8 cellular contexts compared by ENCODE assay signal in genomic region chr1:228691926-228692325, GRCh38. TPM values are rescaled to one million over a fixed set of nuclear protein-coding genes. Genes with fewer than 3 reads are reported as not detected.
DNase-seq lines count a peak whose midpoint lies in the region; ATAC-seq and TF ChIP-seq lines count a peak whose summit lies in the region.
"Had no signal": no experiment of that assay in that cellular context is flagged by ENCODE, and none has a peak within 500 bp of the region (broad histone marks: within the 10 kb centered on the region; RNA-seq: fewer than 3 reads in every experiment).

No MANE protein-coding gene starts in this region.

- H3K27ac ChIP-seq in fibroblast of lung (ENCODE audit: insufficient read depth, low read length), result no peak overlapping the region
- no peak overlapping the region for H3K27ac ChIP-seq in trophoblast cell (ENCODE audit: low read depth, low read length)

- no peak overlapping the region for H3K18ac ChIP-seq in trophoblast cell (ENCODE audit: low read length)

- no peak overlapping the region for H4K12ac ChIP-seq in trophoblast cell (ENCODE audit: low read depth, low read length)

- H3K79me1 ChIP-seq in trophoblast cell (ENCODE audit: low read length), result peaks cover 7% of the 10 kb centered on the region

- H3K4me1 ChIP-seq in fibroblast of lung (ENCODE audit: control insufficient read depth, extremely low read depth, insufficient read depth, low read length) (no peaks in the 10 kb centered on the region), trophoblast cell (ENCODE audit: control insufficient read depth in 1 of 2, insufficient read depth in 2 of 2, low read length in 2 of 2) (peaks cover 0 to 2% of the 10 kb centered on the region in 2 experiments)

- peak; percentile 18 to 19 for TF ChIP-seq CTCF in fibroblast of lung (conservative IDR thresholded peaks at IDR 0.05 in 1 of 2, IDR thresholded peaks at IDR 0.05 in 1 of 2; ENCODE audit: low read depth in 1 of 2, low read length in 2 of 2)

- no peak overlapping the region for H3K4ac ChIP-seq in trophoblast cell (ENCODE audit: low read depth, low read length)

- no peak overlapping the region for H4K8ac ChIP-seq in trophoblast cell (ENCODE audit: low read depth, low read length)

- no peak overlapping the region for H2BK5ac ChIP-seq in trophoblast cell (ENCODE audit: low read depth, low read length, poor library complexity)

- no peak overlapping the region for H3K23ac ChIP-seq in trophoblast cell (ENCODE audit: low read length)

- H3K9ac ChIP-seq in fibroblast of lung (ENCODE audit: insufficient read depth, low read length) (no peak overlapping the region), trophoblast cell (ENCODE audit: low read length) (no peak overlapping the region)

- H4K91ac ChIP-seq in trophoblast cell (ENCODE audit: low read depth, low read length), result no peak overlapping the region

- no peaks in the 10 kb centered on the region for H3K36me3 ChIP-seq in fibroblast of lung (ENCODE audit: control insufficient read depth, insufficient read depth, low read length)
- H3K36me3 ChIP-seq in trophoblast cell (ENCODE audit: control insufficient read depth in 1 of 2, insufficient read depth in 2 of 2, low read length in 2 of 2), result no peaks in the 10 kb centered on the region

- H4K20me1 ChIP-seq in fibroblast of lung (ENCODE audit: control insufficient read depth, extremely low read depth, insufficient read depth, low read length), result no peaks in the 10 kb centered on the region

- H2AFZ ChIP-seq in fibroblast of lung (ENCODE audit: low read length) (no peak overlapping the region), trophoblast cell (ENCODE audit: insufficient read depth, low read length, poor library complexity) (no peak overlapping the region)

- H2BK12ac ChIP-seq in trophoblast cell (ENCODE audit: low read length), result no peak overlapping the region

- WGBS in trophoblast cell (ENCODE audit: extremely low coverage, insufficient coverage, insufficient read length), result no CpG with 5 or more reads among the region's 1 CpG

- no peak overlapping the region for H2AK5ac ChIP-seq in trophoblast cell (ENCODE audit: low read length)

- no peaks in the 10 kb centered on the region for H3K27me3 ChIP-seq in fibroblast of lung (ENCODE audit: control insufficient read depth, insufficient read depth, low read length)
- no peaks in the 10 kb centered on the region for H3K27me3 ChIP-seq in trophoblast cell (ENCODE audit: insufficient read depth, low read length)

- H3K4me3 ChIP-seq in fibroblast of lung (replicated peaks in 1 of 4; ENCODE audit: control extremely low read depth in 1 of 4, insufficient read depth in 1 of 4, low read depth in 3 of 4, low read length in 4 of 4), result no peak overlapping the region
- no peak overlapping the region for H3K4me3 ChIP-seq in trophoblast cell (ENCODE audit: low read depth, low read length)

- H3K4me2 ChIP-seq in fibroblast of lung (ENCODE audit: extremely low read depth, insufficient read depth, low read length) (no peak overlapping the region), trophoblast cell (ENCODE audit: low read length) (no peak overlapping the region)

- H3K9me3 ChIP-seq in fibroblast of lung (ENCODE audit: control insufficient read depth, insufficient read depth, low read depth, low read length) (no peaks in the 10 kb centered on the region), trophoblast cell (ENCODE audit: insufficient read depth, low read depth, low read length) (no peaks in the 10 kb centered on the region)

- no peak overlapping the region for H2BK120ac ChIP-seq in trophoblast cell (ENCODE audit: insufficient read depth, low read length, poor library complexity)

- ATAC-seq in HG03571 (IDR thresholded peaks at IDR 0.05; ENCODE audit: unreplicated experiment) (no peak), GM18907 (IDR thresholded peaks at IDR 0.05; ENCODE audit: unreplicated experiment) (no peak)

- H3K79me2 ChIP-seq in fibroblast of lung (ENCODE audit: control insufficient read depth, insufficient read depth, low read length), result no peaks in the 10 kb centered on the region
- H3K79me2 ChIP-seq in trophoblast cell (ENCODE audit: control insufficient read depth, insufficient read depth, low read length, poor library complexity), result no peaks in the 10 kb centered on the region

- DNase-seq in ELR (ENCODE audit: low read depth) (peak; percentile 59), LoVo (ENCODE audit: low spot score) (peak; percentile 67), RKO (ENCODE audit: low spot score) (peak; percentile 75), fibroblast of lung (ENCODE audit: low read depth in 2 of 2) (peak; percentile 21 to 55), trophoblast cell (peak; percentile 64 to 87)
- DNase-seq: naive B cell had no signal

- no peak overlapping the region for H3K14ac ChIP-seq in trophoblast cell (ENCODE audit: low read length)

RNA-seq across cellular contexts. Expression of gene RHOU, which starts 43.4 kb away (rescaled TPM):
- 11.4 and 20.8 TPM in 2 replicates for total RNA-seq in fibroblast of lung
- polyA plus RNA-seq in fibroblast of lung, result 0.23 and 1.1 TPM in 2 replicates
- 0.20 and 1.0 TPM in 2 replicates for polyA plus RNA-seq in fibroblast of lung (2012)
- polyA minus RNA-seq in fibroblast of lung (ENCODE audit: low replicate concordance), result 0.22 TPM in 1 of 2 replicates, not detected in the other
- 150 and 156 TPM in 2 replicates for polyA plus RNA-seq in trophoblast cell (2013)
